In the genomic region with DNA sequence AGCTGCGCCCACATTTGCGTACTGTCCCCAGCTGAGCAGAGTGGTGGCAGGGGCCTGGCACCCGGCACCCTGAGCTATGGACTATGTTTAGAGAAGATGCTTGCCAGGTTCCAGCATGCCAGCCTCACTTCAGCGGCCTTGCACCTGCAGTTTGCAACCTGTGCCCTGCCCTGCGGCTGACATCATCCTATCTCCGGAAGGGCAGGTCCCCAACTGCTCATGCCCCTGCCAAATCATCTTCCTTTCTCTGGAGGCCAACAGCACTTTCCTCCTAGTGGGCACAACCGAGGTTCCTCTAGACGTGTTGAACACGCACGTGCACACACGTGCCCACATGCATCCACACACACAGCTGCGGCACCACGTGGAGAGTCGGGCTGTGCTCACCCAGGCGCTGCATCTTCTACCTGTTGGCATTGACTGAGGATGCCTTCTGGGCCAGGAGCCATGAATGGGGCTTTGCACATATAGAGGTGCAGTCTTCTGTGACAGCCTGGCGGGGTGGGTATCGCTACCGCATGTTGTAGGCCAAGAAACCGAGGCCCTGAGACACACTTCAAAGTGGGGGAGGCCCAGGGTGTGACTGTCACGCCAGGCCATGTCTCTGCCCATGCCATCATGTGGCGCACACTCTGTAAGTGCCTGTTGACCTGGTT, we compare ENCODE assay signal across 2 cellular contexts.
A peak's percentile ranks its signal among the peaks of the same experiment; 100 is the strongest.
TF ChIP-seq lines count a peak whose summit lies in the region.

No MANE protein-coding gene starts in this region.

TF ChIP-seq in HEK293T, 16 proteins besides CTCF, POLR2A, EP300 and RAD21:
- no peak for TF ChIP-seq L3MBTL2 (conservative IDR thresholded peaks at IDR 0.05)
- 0 out of 2 replicates have a peak, but pooled peaks have one; percentile 14 for TF ChIP-seq LEF1 (IDR thresholded peaks at IDR 0.05; ENCODE audit: borderline replicate concordance)
TF ChIP-seq in HEK293T: peak in this region for 1.

TF ChIP-seq in K562, 482 proteins besides CTCF, POLR2A, EP300 and RAD21:
- TF ChIP-seq MAFK (IDR thresholded peaks at IDR 0.05; ENCODE audit: low read length): no peak
- 0 out of 2 replicates have a peak, but pooled peaks have one; percentile 14 for TF ChIP-seq BHLHE40 (IDR thresholded peaks at IDR 0.05; ENCODE audit: low read length)
- TF ChIP-seq, protein P1, sequence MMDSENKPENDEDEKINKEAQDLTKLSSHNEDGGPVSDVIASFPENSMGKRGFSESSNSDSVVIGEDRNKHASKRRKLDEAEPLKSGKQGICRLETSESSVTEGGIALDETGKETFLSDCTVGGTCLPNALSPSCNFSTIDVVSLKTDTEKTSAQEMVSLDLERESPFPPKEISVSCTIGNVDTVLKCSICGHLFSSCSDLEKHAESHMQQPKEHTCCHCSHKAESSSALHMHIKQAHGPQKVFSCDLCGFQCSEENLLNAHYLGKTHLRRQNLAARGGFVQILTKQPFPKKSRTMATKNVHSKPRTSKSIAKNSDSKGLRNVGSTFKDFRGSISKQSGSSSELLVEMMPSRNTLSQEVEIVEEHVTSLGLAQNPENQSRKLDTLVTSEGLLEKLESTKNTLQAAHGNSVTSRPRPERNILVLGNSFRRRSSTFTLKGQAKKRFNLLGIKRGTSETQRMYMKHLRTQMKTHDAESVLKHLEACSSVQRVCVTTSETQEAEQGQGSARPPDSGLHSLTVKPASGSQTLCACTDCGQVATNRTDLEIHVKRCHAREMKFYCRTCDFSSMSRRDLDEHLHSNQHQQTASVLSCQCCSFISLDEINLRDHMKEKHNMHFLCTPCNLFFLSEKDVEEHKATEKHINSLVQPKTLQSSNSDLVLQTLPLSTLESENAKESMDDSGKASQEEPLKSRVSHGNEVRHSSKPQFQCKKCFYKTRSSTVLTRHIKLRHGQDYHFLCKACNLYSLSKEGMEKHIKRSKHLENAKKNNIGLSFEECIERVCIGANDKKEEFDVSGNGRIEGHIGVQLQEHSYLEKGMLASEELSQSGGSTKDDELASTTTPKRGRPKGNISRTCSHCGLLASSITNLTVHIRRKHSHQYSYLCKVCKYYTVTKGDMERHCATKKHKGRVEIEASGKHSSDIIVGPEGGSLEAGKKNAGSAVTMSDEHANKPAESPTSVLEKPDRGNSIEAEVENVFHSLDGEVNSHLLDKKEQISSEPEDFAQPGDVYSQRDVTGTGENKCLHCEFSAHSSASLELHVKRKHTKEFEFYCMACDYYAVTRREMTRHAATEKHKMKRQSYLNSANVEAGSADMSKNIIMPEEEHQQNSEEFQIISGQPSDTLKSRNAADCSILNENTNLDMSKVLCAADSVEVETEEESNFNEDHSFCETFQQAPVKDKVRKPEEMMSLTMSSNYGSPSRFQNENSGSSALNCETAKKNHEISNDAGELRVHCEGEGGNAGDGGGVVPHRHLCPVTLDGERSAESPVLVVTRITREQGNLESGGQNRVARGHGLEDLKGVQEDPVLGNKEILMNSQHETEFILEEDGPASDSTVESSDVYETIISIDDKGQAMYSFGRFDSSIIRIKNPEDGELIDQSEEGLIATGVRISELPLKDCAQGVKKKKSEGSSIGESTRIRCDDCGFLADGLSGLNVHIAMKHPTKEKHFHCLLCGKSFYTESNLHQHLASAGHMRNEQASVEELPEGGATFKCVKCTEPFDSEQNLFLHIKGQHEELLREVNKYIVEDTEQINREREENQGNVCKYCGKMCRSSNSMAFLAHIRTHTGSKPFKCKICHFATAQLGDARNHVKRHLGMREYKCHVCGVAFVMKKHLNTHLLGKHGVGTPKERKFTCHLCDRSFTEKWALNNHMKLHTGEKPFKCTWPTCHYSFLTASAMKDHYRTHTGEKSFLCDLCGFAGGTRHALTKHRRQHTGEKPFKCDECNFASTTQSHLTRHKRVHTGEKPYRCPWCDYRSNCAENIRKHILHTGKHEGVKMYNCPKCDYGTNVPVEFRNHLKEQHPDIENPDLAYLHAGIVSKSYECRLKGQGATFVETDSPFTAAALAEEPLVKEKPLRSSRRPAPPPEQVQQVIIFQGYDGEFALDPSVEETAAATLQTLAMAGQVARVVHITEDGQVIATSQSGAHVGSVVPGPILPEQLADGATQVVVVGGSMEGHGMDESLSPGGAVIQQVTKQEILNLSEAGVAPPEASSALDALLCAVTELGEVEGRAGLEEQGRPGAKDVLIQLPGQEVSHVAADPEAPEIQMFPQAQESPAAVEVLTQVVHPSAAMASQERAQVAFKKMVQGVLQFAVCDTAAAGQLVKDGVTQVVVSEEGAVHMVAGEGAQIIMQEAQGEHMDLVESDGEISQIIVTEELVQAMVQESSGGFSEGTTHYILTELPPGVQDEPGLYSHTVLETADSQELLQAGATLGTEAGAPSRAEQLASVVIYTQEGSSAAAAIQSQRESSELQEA (IDR thresholded peaks at IDR 0.05; ENCODE audit: low read depth): no peak
- TF ChIP-seq, protein P2, sequence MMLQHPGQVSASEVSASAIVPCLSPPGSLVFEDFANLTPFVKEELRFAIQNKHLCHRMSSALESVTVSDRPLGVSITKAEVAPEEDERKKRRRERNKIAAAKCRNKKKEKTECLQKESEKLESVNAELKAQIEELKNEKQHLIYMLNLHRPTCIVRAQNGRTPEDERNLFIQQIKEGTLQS (IDR thresholded peaks at IDR 0.05): peak; percentile 37; the same call in 1 of the 2 replicates
- TF ChIP-seq, protein P2 (CRISPR knock-in tag; conservative IDR thresholded peaks at IDR 0.05): no peak
- no peak for TF ChIP-seq FOXM1 (IDR thresholded peaks at IDR 0.05; ENCODE audit: low read depth)
- TF ChIP-seq FOXM1 (CRISPR knock-in tag; IDR thresholded peaks at IDR 0.05; ENCODE audit: low read depth): no peak
TF ChIP-seq in K562: peak in this region for 2.
